9 cellular contexts compared by ENCODE assay signal in genomic region chr20:1185316-1185741, GRCh38. TPM values are rescaled to one million over a fixed set of nuclear protein-coding genes. Genes with fewer than 3 reads are reported as not detected.
DNase-seq lines count a peak whose midpoint lies in the region; ATAC-seq, FAIRE-seq and TF ChIP-seq lines count a peak whose summit lies in the region.
"Had no signal": no experiment of that assay in that cellular context is flagged by ENCODE, and none has a peak within 500 bp of the region (broad histone marks: within the 10 kb centered on the region; RNA-seq: fewer than 3 reads in every experiment).

No MANE protein-coding gene starts in this region.

- no peak overlapping the region for H3K27ac ChIP-seq in HUES48 (ENCODE audit: low read depth, low read length)
- peak overlapping the region; percentile 60; the same call in 1 of the 3 replicates for H3K27ac ChIP-seq in K562 (ENCODE audit: extremely low read depth, low read depth, low read length)
- H3K27ac ChIP-seq in right lobe of liver, result no peak overlapping the region

- intact Hi-C loops in K562 (cut with micrococcal nuclease) (loop anchor here (2.0 to 10.0 kb wide), 2 partner anchors 67 to 371 kb away; partner anchors contain the start of gene PSMF1), right lobe of liver (cut with DNase I) (loop anchor here in 1 of 2 donors (10.0 kb wide), 1 partner anchor 61 kb away; no protein-coding TSS in a partner anchor)

- peaks cover 24% of the 10 kb centered on the region for H3K4me1 ChIP-seq in HUES48 (ENCODE audit: control insufficient read depth, insufficient read depth, low read length)
- peaks cover 54 to 68% of the 10 kb centered on the region in 2 experiments for H3K4me1 ChIP-seq in K562 (replicated peaks in 1 of 2; ENCODE audit: control insufficient read depth in 2 of 2, insufficient read depth in 2 of 2, low read length in 2 of 2)
- H3K4me1 ChIP-seq in right lobe of liver, result peaks cover 0 to 23% (median 8%) of the 10 kb centered on the region in 4 donors

- TF ChIP-seq POLR2A in K562 (conservative IDR thresholded peaks at IDR 0.05), result no peak
- no peak for TF ChIP-seq POLR2A in right lobe of liver (IDR thresholded peaks at IDR 0.05)

- ATAC-seq in K562, result peak; percentile 56
- ATAC-seq in right lobe of liver, result peak; percentile 19 to 38 (median 31)
- ATAC-seq in HG03159 (IDR thresholded peaks at IDR 0.05; ENCODE audit: unreplicated experiment), result no peak
- ATAC-seq in HG02678 (IDR thresholded peaks at IDR 0.05; ENCODE audit: unreplicated experiment), result no peak

- FAIRE-seq in K562 (lab: Jason Lieb, UNC), result no peak

- DNase-seq in AG08396 (ENCODE audit: low spot score), result peak; percentile 38
- peak; percentile 46 to 80 (median 71) for DNase-seq in K562 (ENCODE audit: extremely low read depth in 1 of 4, low spot score in 3 of 4)
- DNase-seq in right lobe of liver, result no peak
- DNase-seq in activated effector memory CD4-positive, alpha-beta T cell treated with Interleukin-2 at 50 U/mL for 16 hours, result no peak
- DNase-seq in activated gamma-delta T cell treated with Interleukin-2 at 50 U/mL for 16 hours, result no peak

- H2AFZ ChIP-seq in K562 (ENCODE audit: low read depth, low read length), result peak overlapping the region; percentile 72; the same call in 1 of the 2 replicates

- peaks cover 4% of the 10 kb centered on the region for H3K9me1 ChIP-seq in K562 (ENCODE audit: control insufficient read depth, insufficient read depth, low read length)

- H3K4me3 ChIP-seq in HUES48 (ENCODE audit: low read depth, low read length), result peak overlapping the region; percentile 60; the same call in 1 of the 2 replicates
- H3K4me3 ChIP-seq in K562, result peak overlapping the region; percentile 58
- H3K4me3 ChIP-seq in right lobe of liver, result peak overlapping the region; percentile 45 to 59 (median 57)

- in situ Hi-C loops in K562 (cut with MboI), result no loop called here

- no CpG with 5 or more reads among the region's 54 CpGs for WGBS in K562 (ENCODE audit: insufficient coverage, low coverage, missing lambda C conversion rate)
- WGBS in right lobe of liver (ENCODE audit: insufficient coverage, low coverage, low lambda C conversion rate, missing lambda C conversion rate), result 0% methylated on average over 3 of the region's 54 CpGs

- H3K79me2 ChIP-seq in K562 (ENCODE audit: control insufficient read depth, insufficient read depth, low read length), result peaks cover 24% of the 10 kb centered on the region

- no peak for TF ChIP-seq EP300 in K562 (IDR thresholded peaks at IDR 0.05; ENCODE audit: low read length)

- POLR2A ChIA-PET in K562 (lab: Yijun Ruan, JAX), result interaction anchor here (1.2 kb wide), 1 partner anchor 27 kb away, joined by 3 read pairs; no protein-coding TSS in a partner anchor

- peaks cover 48% of the 10 kb centered on the region for H3K27me3 ChIP-seq in HUES48 (ENCODE audit: control insufficient read depth, insufficient read depth, low read length)
- no peaks in the 10 kb centered on the region for H3K27me3 ChIP-seq in K562 (ENCODE audit: control insufficient read depth in 2 of 2, insufficient read depth in 2 of 2, low read length in 2 of 2)
- no peaks in the 10 kb centered on the region for H3K27me3 ChIP-seq in right lobe of liver

- H3K4me2 ChIP-seq in K562 (ENCODE audit: insufficient read depth, low read length), result peak overlapping the region; percentile 77; the same call in 1 of the 2 replicates

- H3K9me3 ChIP-seq in HUES48 (ENCODE audit: control insufficient read depth, insufficient read depth, low read length) (no peaks in the 10 kb centered on the region), K562 (replicated peaks; ENCODE audit: control insufficient read depth, insufficient read depth, low read depth, low read length) (no peaks in the 10 kb centered on the region), right lobe of liver (no peaks in the 10 kb centered on the region)

- TF ChIP-seq CTCF in K562 (IDR thresholded peaks at IDR 0.05 in 2 of 3, conservative IDR thresholded peaks at IDR 0.05 in 1 of 3; ENCODE audit: insufficient read depth in 2 of 3, low read depth in 1 of 3, low read length in 3 of 3), result no peak
- TF ChIP-seq CTCF in right lobe of liver (IDR thresholded peaks at IDR 0.05), result no peak

- CTCF ChIA-PET in K562 (lab: Yijun Ruan, JAX; ENCODE audit: low intra/inter-chr PET ratio), result interaction anchor here (0.7 kb wide), 1 partner anchor 241 kb away, joined by 3 read pairs; no protein-coding TSS in a partner anchor

- BruUV-seq in K562 (replicated peaks; lab: Mats Ljungman, UMichigan), result no TSS peak

- H3K9ac ChIP-seq in HUES48 (ENCODE audit: low read depth, low read length) (no peak overlapping the region), K562 (ENCODE audit: insufficient read depth in 1 of 2, low read depth in 2 of 2, low read length in 2 of 2) (peak overlapping the region; percentile 61 to 87; a peak in 3 of 4 replicates)

- no peak for TF ChIP-seq RAD21 in K562 (CRISPR knock-in tag; conservative IDR thresholded peaks at IDR 0.05 in 1 of 2, IDR thresholded peaks at IDR 0.05 in 1 of 2)

- H4K20me1 ChIP-seq in K562 (replicated peaks; ENCODE audit: control insufficient read depth, insufficient read depth, low read length), result no peaks in the 10 kb centered on the region

- no peaks in the 10 kb centered on the region for H3K36me3 ChIP-seq in HUES48 (ENCODE audit: control insufficient read depth, insufficient read depth, low read length)
- H3K36me3 ChIP-seq in K562 (ENCODE audit: control insufficient read depth, insufficient read depth, low read length), result peaks cover 14% of the 10 kb centered on the region; the same call in 2 of the 3 replicates
- H3K36me3 ChIP-seq in right lobe of liver, result no peaks in the 10 kb centered on the region

RNA-seq across cellular contexts. Expression of gene TMEM74B, which starts 0.5 kb away (rescaled TPM):
- 44.7 and 63.1 TPM in 2 replicates for total RNA-seq in K562 (2011; cell fraction: chromatin; rRNA removed; ENCODE audit: low replicate concordance)
- 47.8 and 49.7 TPM in 2 replicates for total RNA-seq in K562 (2011; cell fraction: nucleolus; rRNA removed)
- 53.6 and 55.5 TPM in 2 replicates for total RNA-seq in K562 (2011; cell fraction: nucleoplasm; rRNA removed)
- total RNA-seq in K562 (2014; rRNA removed) (14.9 and 18.4 TPM in 2 replicates), K562 (2014; rRNA removed; fragmentation: Illumina TruSeq; extraction: Trizol) (3.9 and 5.0 TPM in 2 replicates), K562 (2015; rRNA removed; fragmentation: Illumina TruSeq; extraction: Trizol) (6.7 and 7.5 TPM in 2 replicates), K562 (2021) (18.3 and 18.5 TPM in 2 replicates), right lobe of liver (1 to 10 TPM in 4 of 6 experiments, under 1 TPM in 2; 0.37 to 2.8 (median 1.8) TPM)
- polyA plus RNA-seq in K562 (2011; rRNA removed) (11.2 and 25.4 TPM in 2 replicates), K562 (2014; fragmentation: Illumina TruSeq; extraction: Trizol) (7.5 and 8.3 TPM in 2 replicates), K562 (2014; fragmentation: Nextera tagmentation; extraction: Ambion mirVana) (1 to 10 TPM in 1 of 2 experiments, under 1 TPM in 1; 0.24 to 1.2 TPM), K562 (2014; rRNA removed) (19.0 and 22.2 TPM in 2 replicates)
- 18.2 and 21.2 TPM in 2 replicates for polyA plus RNA-seq in K562 (2011; cell fraction: cytosol; rRNA removed)
- polyA plus RNA-seq in K562 (2011; cell fraction: nucleus; rRNA removed), result 170 and 177 TPM in 2 replicates
- polyA plus RNA-seq in K562 (2012), result 19.4 and 33.2 TPM in 2 replicates
- 4.1 and 4.2 TPM in 2 replicates for polyA minus RNA-seq in K562 (2011; rRNA and poly(A)+ RNA removed)
- polyA minus RNA-seq in K562 (2011; cell fraction: cytosol; rRNA and poly(A)+ RNA removed), result 5.7 and 7.6 TPM in 2 replicates
- 14.1 and 22.0 TPM in 2 replicates for polyA minus RNA-seq in K562 (2011; cell fraction: nucleus; rRNA and poly(A)+ RNA removed)

RNA-seq across cellular contexts. Expression of gene C20orf202, which starts 17.9 kb away (rescaled TPM):
- 0.19 and 0.33 TPM in 2 replicates for total RNA-seq in K562 (2011; cell fraction: chromatin; rRNA removed; ENCODE audit: low replicate concordance)
- total RNA-seq in K562 (2011; cell fraction: nucleolus; rRNA removed), result not detected in 2 replicates
- total RNA-seq in K562 (2011; cell fraction: nucleoplasm; rRNA removed), result not detected in 2 replicates
- total RNA-seq in K562 (2014; rRNA removed), result not detected in 2 replicates
- total RNA-seq in K562 (2014; rRNA removed; fragmentation: Illumina TruSeq; extraction: Trizol), result 0.19 TPM in 1 of 2 replicates, not detected in the other
- 0.15 TPM in 1 of 2 replicates, not detected in the other for total RNA-seq in K562 (2015; rRNA removed; fragmentation: Illumina TruSeq; extraction: Trizol)
- 0.11 TPM in 1 of 2 replicates, not detected in the other for total RNA-seq in K562 (2021)
- polyA plus RNA-seq in K562 (2011; rRNA removed), result 0.24 and 0.49 TPM in 2 replicates
- polyA plus RNA-seq in K562 (2011; cell fraction: cytosol; rRNA removed), result 0.25 TPM in 1 of 2 replicates, not detected in the other
- 0.27 and 0.74 TPM in 2 replicates for polyA plus RNA-seq in K562 (2011; cell fraction: nucleus; rRNA removed)
- polyA plus RNA-seq in K562 (2012), result 0.08 and 0.32 TPM in 2 replicates
- polyA plus RNA-seq in K562 (2014; fragmentation: Illumina TruSeq; extraction: Trizol), result 0.18 TPM in 1 of 2 replicates, not detected in the other
- under 1 TPM; 0.03 to 0.06 TPM for polyA plus RNA-seq in K562 (2014; fragmentation: Nextera tagmentation; extraction: Ambion mirVana)
- polyA plus RNA-seq in K562 (2014; rRNA removed), result 0.07 and 0.15 TPM in 2 replicates
- 0.45 TPM in 1 of 2 replicates, not detected in the other for polyA minus RNA-seq in K562 (2011; rRNA and poly(A)+ RNA removed)
- polyA minus RNA-seq in K562 (2011; cell fraction: cytosol; rRNA and poly(A)+ RNA removed), result not detected in 2 replicates
- 0.13 TPM in 1 of 2 replicates, not detected in the other for polyA minus RNA-seq in K562 (2011; cell fraction: nucleus; rRNA and poly(A)+ RNA removed)
- under 1 TPM in 1 of 6 experiments, not detected in 5; 0.19 TPM for total RNA-seq in right lobe of liver
- total RNA-seq: activated CD8-positive, alpha-beta memory T cell treated with anti-CD3 and anti-CD28 coated beads for 36 hours had no signal

RNA-seq across cellular contexts. Expression of gene RAD21L1, which starts 40.5 kb away (rescaled TPM):
- total RNA-seq in K562 (2011; cell fraction: chromatin; rRNA removed; ENCODE audit: low replicate concordance), result 1.6 and 7.8 TPM in 2 replicates
- 1.5 and 2.0 TPM in 2 replicates for total RNA-seq in K562 (2011; cell fraction: nucleolus; rRNA removed)
- total RNA-seq in K562 (2011; cell fraction: nucleoplasm; rRNA removed), result 3.7 and 4.1 TPM in 2 replicates
- total RNA-seq in K562 (2014; rRNA removed) (0.45 TPM in 2 replicates), K562 (2014; rRNA removed; fragmentation: Illumina TruSeq; extraction: Trizol) (0.44 and 1.1 TPM in 2 replicates), K562 (2015; rRNA removed; fragmentation: Illumina TruSeq; extraction: Trizol) (0.23 and 0.29 TPM in 2 replicates), K562 (2021) (1.3 and 1.7 TPM in 2 replicates), right lobe of liver (not detected)
- polyA plus RNA-seq in K562 (2011; rRNA removed) (1.4 and 1.7 TPM in 2 replicates), K562 (2014; fragmentation: Illumina TruSeq; extraction: Trizol) (0.65 and 0.69 TPM in 2 replicates), K562 (2014; fragmentation: Nextera tagmentation; extraction: Ambion mirVana) (under 1 TPM in 1 of 2 experiments, not detected in 1; 0.17 TPM), K562 (2014; rRNA removed) (0.24 and 0.42 TPM in 2 replicates)
- 0.03 and 0.24 TPM in 2 replicates for polyA plus RNA-seq in K562 (2011; cell fraction: cytosol; rRNA removed)
- polyA plus RNA-seq in K562 (2011; cell fraction: nucleus; rRNA removed), result 0.82 and 1.4 TPM in 2 replicates
- 0.42 and 0.53 TPM in 2 replicates for polyA plus RNA-seq in K562 (2012)
- polyA minus RNA-seq in K562 (2011; rRNA and poly(A)+ RNA removed), result 2.1 and 2.6 TPM in 2 replicates
- polyA minus RNA-seq in K562 (2011; cell fraction: cytosol; rRNA and poly(A)+ RNA removed), result 0.86 and 1.2 TPM in 2 replicates
- 2.0 and 3.7 TPM in 2 replicates for polyA minus RNA-seq in K562 (2011; cell fraction: nucleus; rRNA and poly(A)+ RNA removed)
- total RNA-seq: activated CD8-positive, alpha-beta memory T cell treated with anti-CD3 and anti-CD28 coated beads for 36 hours had no signal

Comparison
In these comparisons a context has a peak if more than half of its experiments do, and no peak if none do; other contexts are left out.
1. DNase-seq: peak in AG08396 (single experiment) and K562 (4 of 4); none in right lobe of liver (0 of 3), activated effector memory CD4-positive, alpha-beta T cell treated with Interleukin-2 at 50 U/mL for 16 hours (single experiment) and activated gamma-delta T cell treated with Interleukin-2 at 50 U/mL for 16 hours (single experiment).
2. ATAC-seq: peak in K562 (single experiment) and right lobe of liver (4 of 4); none in HG03159 (single experiment) and HG02678 (single experiment).
3. Peak in every context shown above with its lines, with median percentiles within 50 percentile points of each other: H3K4me3 ChIP-seq.